8 cellular contexts compared by ENCODE assay signal in genomic region chr3:50568947-50569749, GRCh38. TPM values are rescaled to one million over a fixed set of nuclear protein-coding genes. Genes with fewer than 3 reads are reported as not detected.
DNase-seq lines count a peak whose midpoint lies in the region; ATAC-seq, FAIRE-seq and TF ChIP-seq lines count a peak whose summit lies in the region.

A gene with protein sequence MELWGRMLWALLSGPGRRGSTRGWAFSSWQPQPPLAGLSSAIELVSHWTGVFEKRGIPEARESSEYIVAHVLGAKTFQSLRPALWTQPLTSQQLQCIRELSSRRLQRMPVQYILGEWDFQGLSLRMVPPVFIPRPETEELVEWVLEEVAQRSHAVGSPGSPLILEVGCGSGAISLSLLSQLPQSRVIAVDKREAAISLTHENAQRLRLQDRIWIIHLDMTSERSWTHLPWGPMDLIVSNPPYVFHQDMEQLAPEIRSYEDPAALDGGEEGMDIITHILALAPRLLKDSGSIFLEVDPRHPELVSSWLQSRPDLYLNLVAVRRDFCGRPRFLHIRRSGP (plus strand): TSS chr3:50569522. CDS start chr3:50571105, 1,583 bp downstream.

- no peaks in the 10 kb centered on the region for H3K9me3 ChIP-seq in A549
- H3K9me3 ChIP-seq in breast epithelium, result no peaks in the 10 kb centered on the region
- H3K9me3 ChIP-seq in iPS-18a (ENCODE audit: control insufficient read depth, low read depth, low read length), result no peaks in the 10 kb centered on the region
- H3K9me3 ChIP-seq in skeletal muscle tissue (ENCODE audit: control insufficient read depth in 3 of 3, low read length in 3 of 3), result no peaks in the 10 kb centered on the region

- no peaks in the 10 kb centered on the region for H3K27me3 ChIP-seq in breast epithelium
- H3K27me3 ChIP-seq in iPS-18a (ENCODE audit: control insufficient read depth, insufficient read depth, low read length), result peaks cover 16% of the 10 kb centered on the region
- no peaks in the 10 kb centered on the region for H3K27me3 ChIP-seq in skeletal muscle tissue (ENCODE audit: control insufficient read depth in 3 of 3, insufficient read depth in 3 of 3, low read length in 3 of 3)

- POLR2A ChIA-PET in A549 (lab: Yijun Ruan, JAX), result interaction anchor here (0.6 to 1.7 kb wide), 17 partner anchors 12 to 1585 kb away, joined by 3 to 15 read pairs (median 4); partner anchors contain the start of genes CISH, CYB561D2, DCAF1 and MANF

- H3K4me2 ChIP-seq in A549, result peak within 1 kb of the TSS; percentile 90

- TF ChIP-seq CTCF in A549 (IDR thresholded peaks at IDR 0.05), result no peak
- no peak for TF ChIP-seq CTCF in VCaP (conservative IDR thresholded peaks at IDR 0.05)
- TF ChIP-seq CTCF in breast epithelium (IDR thresholded peaks at IDR 0.05), result peak in 2 of 3 donors; percentile 7

- 0% methylated on average over 7 of the region's 55 CpGs for whole genome bisulfite sequencing in A549 (ENCODE audit: missing lambda C conversion rate)

- H3K4me1 ChIP-seq in A549, result peaks cover 20% of the 10 kb centered on the region
- no peaks in the 10 kb centered on the region for H3K4me1 ChIP-seq in breast epithelium
- H3K4me1 ChIP-seq in iPS-18a (ENCODE audit: control insufficient read depth, low read depth, low read length), result peaks cover 6% of the 10 kb centered on the region
- peaks cover 36 to 56% (median 40%) of the 10 kb centered on the region in 3 donors for H3K4me1 ChIP-seq in skeletal muscle tissue (ENCODE audit: control insufficient read depth in 3 of 3, insufficient read depth in 3 of 3, low read length in 3 of 3)

- intact Hi-C loops in breast epithelium (cut with DNase I; ENCODE audit: low total_unique reads), result no loop called here

- no peak for TF ChIP-seq RAD21 in A549 (conservative IDR thresholded peaks at IDR 0.05 in 1 of 2, IDR thresholded peaks at IDR 0.05 in 1 of 2)

- H3K27ac ChIP-seq in A549 (peak within 1 kb of the TSS; percentile 95 to 97), VCaP (peak within 1 kb of the TSS; percentile 94), breast epithelium (peak within 1 kb of the TSS; percentile 88), iPS-18a (ENCODE audit: low read length) (no peak within 1 kb of the TSS), skeletal muscle tissue (ENCODE audit: low read depth, low read length) (peak within 1 kb of the TSS; percentile 85)

- peak; percentile 78 to 87 for ATAC-seq in A549
- peak; percentile 50 for ATAC-seq in GM18861 (IDR thresholded peaks at IDR 0.05; ENCODE audit: unreplicated experiment)
- ATAC-seq in HG03097 (IDR thresholded peaks at IDR 0.05; ENCODE audit: low FRiP score, unreplicated experiment), result peak; percentile 61

- H3K36me3 ChIP-seq in breast epithelium (no peaks in the 10 kb centered on the region), iPS-18a (ENCODE audit: control insufficient read depth, low read depth, low read length) (no peaks in the 10 kb centered on the region), skeletal muscle tissue (ENCODE audit: control insufficient read depth in 3 of 3, insufficient read depth in 3 of 3, low read length in 3 of 3) (peaks cover 6 to 15% (median 10%) of the 10 kb centered on the region in 3 donors)

- CTCF ChIA-PET in A549 (lab: Yijun Ruan, JAX), result interaction anchor here (0.9 to 22.5 kb wide), 4 partner anchors 14 to 80 kb away, joined by 4 to 375 read pairs (median 5); partner anchors contain the start of genes CISH and MAPKAPK3

- TF ChIP-seq EP300 in A549 (IDR thresholded peaks at IDR 0.05), result no peak

- H3K4me3 ChIP-seq in A549, result peak within 1 kb of the TSS; percentile 98
- H3K4me3 ChIP-seq in breast epithelium, result peak within 1 kb of the TSS; percentile 57 to 84 (median 75)
- H3K4me3 ChIP-seq in iPS-18a (ENCODE audit: low read length), result peak within 1 kb of the TSS; percentile 93
- peak within 1 kb of the TSS; percentile 97 to 100 (median 99) for H3K4me3 ChIP-seq in skeletal muscle tissue (ENCODE audit: low read length in 3 of 3)

- H3K9ac ChIP-seq in iPS-18a (ENCODE audit: low read length) (peak within 1 kb of the TSS; percentile 76), skeletal muscle tissue (ENCODE audit: low read depth in 1 of 3, low read length in 3 of 3) (peak within 1 kb of the TSS; percentile 94 to 96 (median 95))

- DNase-seq in A549 (ENCODE audit: low read depth in 1 of 2, low spot score in 1 of 2) (peak; percentile 91 to 95), NCI-H2196 (lab: John Stamatoyannopoulos, UW; ENCODE audit: unreplicated experiment) (peak; percentile 81), breast epithelium (ENCODE audit: low spot score in 2 of 2) (peak; percentile 97 to 98)

- FAIRE-seq in A549 (lab: Jason Lieb, UNC), result no peak

- TF ChIP-seq POLR2A in A549 (IDR thresholded peaks at IDR 0.05; ENCODE audit: low read length), result peak; percentile 23
- TF ChIP-seq POLR2A in breast epithelium (IDR thresholded peaks at IDR 0.05), result peak; percentile 60

TF ChIP-seq in A549, 52 proteins besides CTCF, POLR2A, EP300 and RAD21:
- no peak for TF ChIP-seq CBX8 (IDR thresholded peaks at IDR 0.05)
- TF ChIP-seq KDM5A (IDR thresholded peaks at IDR 0.05), result peak; percentile 74
- TF ChIP-seq BCL3 (IDR thresholded peaks at IDR 0.05), result peak; percentile 59; the same call in 1 of the 3 replicates
- TF ChIP-seq, protein P1, sequence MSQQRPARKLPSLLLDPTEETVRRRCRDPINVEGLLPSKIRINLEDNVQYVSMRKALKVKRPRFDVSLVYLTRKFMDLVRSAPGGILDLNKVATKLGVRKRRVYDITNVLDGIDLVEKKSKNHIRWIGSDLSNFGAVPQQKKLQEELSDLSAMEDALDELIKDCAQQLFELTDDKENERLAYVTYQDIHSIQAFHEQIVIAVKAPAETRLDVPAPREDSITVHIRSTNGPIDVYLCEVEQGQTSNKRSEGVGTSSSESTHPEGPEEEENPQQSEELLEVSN (IDR thresholded peaks at IDR 0.05; ENCODE audit: borderline replicate concordance, low read depth), result 0 out of 2 replicates have a peak, but pooled peaks have one; percentile 36
- TF ChIP-seq MAX (IDR thresholded peaks at IDR 0.05), result peak; percentile 85
- TF ChIP-seq MYC (IDR thresholded peaks at IDR 0.05; ENCODE audit: borderline replicate concordance, low read length), result no peak
- TF ChIP-seq MAZ (IDR thresholded peaks at IDR 0.05; ENCODE audit: borderline replicate concordance, low read depth, low read length), result 0 out of 2 replicates have a peak, but pooled peaks have one; percentile 16
- TF ChIP-seq TP53 (CRISPR knock-in tag; IDR thresholded peaks at IDR 0.05), result no peak
- peak; percentile 51 for TF ChIP-seq PHF8 (IDR thresholded peaks at IDR 0.05; ENCODE audit: borderline replicate concordance, low read depth)
- 0 out of 2 replicates have a peak, but pooled peaks have one; percentile 10 for TF ChIP-seq GATA3 (IDR thresholded peaks at IDR 0.05; ENCODE audit: borderline replicate concordance)
- 0 out of 2 replicates have a peak, but pooled peaks have one; percentile 33 for TF ChIP-seq RFX5 (IDR thresholded peaks at IDR 0.05)
- TF ChIP-seq SREBF2 (IDR thresholded peaks at IDR 0.05), result no peak
- peak; percentile 58 to 89; a peak in 3 of 5 replicates for TF ChIP-seq JUN (IDR thresholded peaks at IDR 0.05)
- TF ChIP-seq NR3C1 (IDR thresholded peaks at IDR 0.05), result no peak

RNA-seq across cellular contexts. Expression of the gene that starts here (rescaled TPM):
- 4.7 and 5.1 TPM in 2 replicates for polyA plus RNA-seq in A549 (2011; rRNA removed)
- 5.4 and 7.1 TPM in 2 replicates for polyA plus RNA-seq in A549 (2012; cell fraction: cytosol; rRNA removed)
- 13.6 and 15.4 TPM in 2 replicates for polyA plus RNA-seq in A549 (2012; cell fraction: nucleus; rRNA removed)
- 4.3 to 5.4 TPM (median 4.3 TPM) in 3 replicates for polyA plus RNA-seq in A549 (2017; fragmentation: RNase III; extraction: RNeasy Plus Mini Kit Qiagen cat#74134 plus additional on column Dnase treatment)
- polyA minus RNA-seq in A549 (2011; rRNA and poly(A)+ RNA removed), result 7.1 and 9.3 TPM in 2 replicates
- 10 to 100 TPM in 1 of 3 donors, 1 to 10 TPM in 2; 6.1 to 10.7 (median 9.2) TPM for total RNA-seq in breast epithelium
- 7.8 TPM for total RNA-seq in skeletal muscle tissue

Comparison
In these comparisons a context has a peak if more than half of its experiments do, and no peak if none do; other contexts are left out.
1. CTCF ChIP-seq: peak in breast epithelium (2 of 3); none in A549 (single experiment) and VCaP (single experiment).
2. Peak in every context shown above with its lines, with median percentiles within 50 percentile points of each other: ATAC-seq, DNase-seq and H3K4me3 ChIP-seq.